In genomic region chr13:20305587-20305986, GRCh38 we compare ENCODE assay signal across 15 cellular contexts.
DNase-seq lines count a peak whose midpoint lies in the region; ATAC-seq and TF ChIP-seq lines count a peak whose summit lies in the region.
"Had no signal": no experiment of that assay in that cellular context is flagged by ENCODE, and none has a peak within 500 bp of the region (broad histone marks: within the 10 kb centered on the region; RNA-seq: fewer than 3 reads in every experiment).

No MANE protein-coding gene starts in this region.

- H3K27ac ChIP-seq in endodermal cell (ENCODE audit: low read depth, low read length): no peak overlapping the region
- H3K27ac ChIP-seq in osteoblast (ENCODE audit: low read depth, low read length): no peak overlapping the region
- H3K27ac ChIP-seq: SJCRH30 had no signal

- no peak overlapping the region for H3K9ac ChIP-seq in endodermal cell (ENCODE audit: extremely low read depth, low read length, poor library complexity, severe bottlenecking)

- no peak overlapping the region for H3K4me3 Mint-ChIP-seq in HFFc6
- no peak overlapping the region for H3K4me3 Mint-ChIP-seq in endodermal cell
- no peak overlapping the region for H3K4me3 Mint-ChIP-seq in activated T-cell treated with anti-CD3 and anti-CD28 coated beads, Interleukin-2, amount 50 U/mL, for 4 hours

- H3K4me3 ChIP-seq in GM06990 (replicated peaks; ENCODE audit: low read depth, low read length): no peak overlapping the region
- no peak overlapping the region for H3K4me3 ChIP-seq in endodermal cell (ENCODE audit: low read length)
- H3K4me3 ChIP-seq in osteoblast (ENCODE audit: insufficient read depth, low read length): no peak overlapping the region
- H3K4me3 ChIP-seq: SJCRH30 had no signal

- no peaks in the 10 kb centered on the region for H4K20me1 ChIP-seq in osteoblast (ENCODE audit: insufficient read depth, low read length)

- no peak overlapping the region for H3K27ac Mint-ChIP-seq in HFFc6
- H3K27ac Mint-ChIP-seq in endodermal cell: no peak overlapping the region

- no peak overlapping the region for H3K4me2 ChIP-seq in osteoblast (ENCODE audit: insufficient read depth, low read length)

- no peaks in the 10 kb centered on the region for H3K36me3 ChIP-seq in GM06990 (ENCODE audit: control insufficient read depth, insufficient read depth, low read length)
- no peaks in the 10 kb centered on the region for H3K36me3 ChIP-seq in endodermal cell (ENCODE audit: control insufficient read depth, insufficient read depth, low read length)
- no peaks in the 10 kb centered on the region for H3K36me3 ChIP-seq in osteoblast (ENCODE audit: insufficient read depth, low read length)
- H3K36me3 ChIP-seq: SJCRH30 had no signal

- H3K36me3 Mint-ChIP-seq in HFFc6 (ENCODE audit: low read depth) (peaks cover 11% of the 10 kb centered on the region; the same call in 1 of the 2 replicates), endodermal cell (ENCODE audit: low read depth) (no peaks in the 10 kb centered on the region)
- H3K36me3 Mint-ChIP-seq in activated T-cell treated with anti-CD3 and anti-CD28 coated beads, Interleukin-2, amount 50 U/mL, for 4 hours (ENCODE audit: insufficient read depth): no peaks in the 10 kb centered on the region

- DNase-seq in GM06990 (ENCODE audit: extremely low read depth, insufficient read length) (no peak), HFFc6 (no peak), endodermal cell (no peak), osteoblast (ENCODE audit: insufficient read length, low spot score, missing footprints) (no peak), ureter (ENCODE audit: low spot score) (no peak)
- no peak for DNase-seq in activated T-cell treated with anti-CD3 and anti-CD28 coated beads, Interleukin-2, amount 50 U/mL, for 4 hours
- DNase-seq: C1 segment of cervical spinal cord, MV-4-11, NCI-H1417 treated with DMSO at 0.1 percent for 48 hours, NCI-H1930, NCI-H2171, NCI-H446, NCI-H69, SJCRH30 had no signal

- no peak overlapping the region for H2AFZ ChIP-seq in osteoblast (ENCODE audit: low read length)

- TF ChIP-seq CTCF in GM06990 (IDR thresholded peaks at IDR 0.05; ENCODE audit: insufficient read depth, low read length, poor library complexity, severe bottlenecking) (peak; percentile 28), HFFc6 (IDR thresholded peaks at IDR 0.05) (peak; percentile 29; the same call in 1 of the 2 replicates), endodermal cell (conservative IDR thresholded peaks at IDR 0.05) (peak; percentile 57), osteoblast (IDR thresholded peaks at IDR 0.05; ENCODE audit: extremely low read depth, low read depth, low read length) (peak; percentile 19)

- no peak for ATAC-seq in activated T-cell treated with anti-CD3 and anti-CD28 coated beads, Interleukin-2, amount 50 U/mL, for 4 hours
- no peak for ATAC-seq in GM21447 (IDR thresholded peaks at IDR 0.05; ENCODE audit: unreplicated experiment)

- H3K9me3 ChIP-seq in endodermal cell (ENCODE audit: control insufficient read depth, low read length) (peaks cover 8% of the 10 kb centered on the region), osteoblast (ENCODE audit: low read depth, low read length) (no peaks in the 10 kb centered on the region)
- H3K9me3 ChIP-seq: SJCRH30 had no signal

- H3K27me3 ChIP-seq in GM06990 (replicated peaks; ENCODE audit: control insufficient read depth, insufficient read depth, low read length) (no peaks in the 10 kb centered on the region; the same call in 1 of the 2 replicates), endodermal cell (ENCODE audit: control insufficient read depth, insufficient read depth, low read length, poor library complexity, severe bottlenecking) (no peaks in the 10 kb centered on the region), osteoblast (ENCODE audit: insufficient read depth, low read length) (peaks cover 30% of the 10 kb centered on the region)

- H3K4me1 Mint-ChIP-seq in HFFc6 (ENCODE audit: low read depth) (peaks cover 8% of the 10 kb centered on the region; the same call in 1 of the 2 replicates), endodermal cell (peaks cover 8% of the 10 kb centered on the region)
- H3K4me1 Mint-ChIP-seq in activated T-cell treated with anti-CD3 and anti-CD28 coated beads, Interleukin-2, amount 50 U/mL, for 4 hours (ENCODE audit: low read depth): no peaks in the 10 kb centered on the region

- H3K79me2 ChIP-seq in osteoblast (ENCODE audit: insufficient read depth, low read length): no peaks in the 10 kb centered on the region

- no peaks in the 10 kb centered on the region for H3K4me1 ChIP-seq in endodermal cell (ENCODE audit: control insufficient read depth, insufficient read depth, low read length)
- no peaks in the 10 kb centered on the region for H3K4me1 ChIP-seq in osteoblast (ENCODE audit: insufficient read depth, low read length)
- H3K4me1 ChIP-seq: SJCRH30 had no signal

- H3K9me3 Mint-ChIP-seq in HFFc6 (peaks cover 10% of the 10 kb centered on the region; the same call in 1 of the 2 replicates), endodermal cell (peaks cover 14% of the 10 kb centered on the region)
- H3K9me3 Mint-ChIP-seq in activated T-cell treated with anti-CD3 and anti-CD28 coated beads, Interleukin-2, amount 50 U/mL, for 4 hours: peaks cover 18% of the 10 kb centered on the region

- WGBS in endodermal cell (ENCODE audit: insufficient coverage in 1 of 2, insufficient read length in 1 of 2), 2 experiments: 57 to 72% methylated on average over 1 to 2 of the region's 2 CpGs

- H3K27me3 Mint-ChIP-seq in HFFc6 (ENCODE audit: insufficient read depth): peaks cover 36% of the 10 kb centered on the region
- peaks cover 21% of the 10 kb centered on the region for H3K27me3 Mint-ChIP-seq in endodermal cell (ENCODE audit: insufficient read depth)
- peaks cover 41% of the 10 kb centered on the region for H3K27me3 Mint-ChIP-seq in activated T-cell treated with anti-CD3 and anti-CD28 coated beads, Interleukin-2, amount 50 U/mL, for 4 hours (ENCODE audit: low read depth)
